Comparison of ENCODE assay signal across 17 cellular contexts in the genomic region with DNA sequence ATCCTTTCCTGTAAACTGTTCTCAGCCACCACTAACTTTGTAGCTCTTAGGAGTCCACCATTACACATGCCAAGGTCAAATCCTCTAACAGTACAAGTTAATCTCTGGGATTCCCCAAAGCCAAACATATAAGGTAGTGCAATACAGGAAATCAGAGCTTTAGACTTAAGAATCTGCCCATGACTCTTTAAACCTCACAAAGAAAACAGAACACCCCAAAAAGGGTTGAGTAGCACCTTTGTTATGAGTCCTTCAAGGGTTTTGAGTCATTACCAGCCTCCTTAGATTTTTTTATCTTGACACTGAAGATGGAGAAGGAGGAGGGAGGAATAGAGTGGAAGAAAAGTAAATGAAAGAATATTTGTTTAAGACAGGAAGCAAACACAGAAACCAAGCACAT.
DNase-seq lines count a peak whose midpoint lies in the region; ATAC-seq, FAIRE-seq and TF ChIP-seq lines count a peak whose summit lies in the region.
"Had no signal": no experiment of that assay in that cellular context is flagged by ENCODE, and none has a peak within 500 bp of the region (broad histone marks: within the 10 kb centered on the region; RNA-seq: fewer than 3 reads in every experiment).

No MANE protein-coding gene starts in this region.

- intact Hi-C loops in kidney (cut with DNase I) = no loop called here

- no peak overlapping the region for H3K4ac ChIP-seq in mesenchymal stem cell (ENCODE audit: low read depth in 1 of 2, low read length in 2 of 2)

- H3K9me3 ChIP-seq in mesenchymal stem cell (ENCODE audit: control insufficient read depth, low read length) (no peaks in the 10 kb centered on the region), kidney (ENCODE audit: control insufficient read depth in 1 of 2, low read length in 2 of 2) (no peaks in the 10 kb centered on the region)
- H3K9me3 ChIP-seq: A549 had no signal

- no peak overlapping the region for H2BK12ac ChIP-seq in mesenchymal stem cell (ENCODE audit: low read length in 2 of 2)

- H3K18ac ChIP-seq in mesenchymal stem cell (ENCODE audit: low read depth in 1 of 2, low read length in 2 of 2) = no peak overlapping the region

- H3K23ac ChIP-seq in mesenchymal stem cell (ENCODE audit: low read length in 2 of 2) = no peak overlapping the region

- no peak overlapping the region for H4K91ac ChIP-seq in mesenchymal stem cell (ENCODE audit: low read length)

- H2AFZ ChIP-seq in mesenchymal stem cell (ENCODE audit: low read depth, low read length) = no peak overlapping the region
- H2AFZ ChIP-seq: GM23248 had no signal

- no peak overlapping the region for H2BK5ac ChIP-seq in mesenchymal stem cell (ENCODE audit: low read depth, low read length, poor library complexity, severe bottlenecking)

- no peak overlapping the region for H2BK15ac ChIP-seq in mesenchymal stem cell (ENCODE audit: low read depth, poor library complexity, severe bottlenecking)

- peak; percentile 0 for DNase-seq in ELR (ENCODE audit: low read depth)
- DNase-seq in RCC 7860 (ENCODE audit: low spot score) = peak; percentile 40
- peak; percentile 22 for DNase-seq in bronchial epithelial cell (ENCODE audit: low read depth)
- DNase-seq in mesenchymal stem cell = peak; percentile 17
- no peak for DNase-seq in kidney
- DNase-seq: CD8-positive, alpha-beta T cell; COR-L47; DMS153; DND-41; GF-D8 had no signal

- H3K27me3 ChIP-seq in bronchial epithelial cell (ENCODE audit: control insufficient read depth, insufficient read depth, low read length) (no peaks in the 10 kb centered on the region), mesenchymal stem cell (ENCODE audit: control insufficient read depth in 1 of 2, insufficient read depth in 1 of 2, low read length in 2 of 2) (no peaks in the 10 kb centered on the region)

- H3K36me3 ChIP-seq in bronchial epithelial cell (ENCODE audit: control insufficient read depth, insufficient read depth, low read length) (no peaks in the 10 kb centered on the region), mesenchymal stem cell (ENCODE audit: control insufficient read depth in 1 of 2, insufficient read depth in 2 of 2, low read depth in 1 of 2, low read length in 2 of 2) (no peaks in the 10 kb centered on the region), kidney (ENCODE audit: control insufficient read depth in 1 of 2, insufficient read depth in 2 of 2, low read length in 2 of 2) (no peaks in the 10 kb centered on the region)

- ATAC-seq in HG03457 (IDR thresholded peaks at IDR 0.05; ENCODE audit: unreplicated experiment) (no peak), HG02642 (IDR thresholded peaks at IDR 0.05; ENCODE audit: poor library complexity, unreplicated experiment) (no peak)
- ATAC-seq: A549; CD8-positive, alpha-beta T cell; HCT116; HepG2 had no signal

- TF ChIP-seq CTCF in bronchial epithelial cell (IDR thresholded peaks at IDR 0.05; ENCODE audit: insufficient read depth, low read length, severe bottlenecking) = no peak
- TF ChIP-seq CTCF in kidney (IDR thresholded peaks at IDR 0.05; ENCODE audit: borderline replicate concordance, extremely low read depth, insufficient read depth) = no peak

- H2BK120ac ChIP-seq in mesenchymal stem cell (ENCODE audit: low read depth, low read length) = no peak overlapping the region

- H3K27ac ChIP-seq in mesenchymal stem cell (ENCODE audit: low read length, poor library complexity, severe bottlenecking) (peak overlapping the region; percentile 62), kidney (ENCODE audit: low read depth in 2 of 2, low read length in 2 of 2) (no peak overlapping the region)
- H3K27ac ChIP-seq: A549, GM23248 had no signal

- no peak overlapping the region for H3K4me2 ChIP-seq in mesenchymal stem cell (ENCODE audit: low read length, poor library complexity, severe bottlenecking)
- H3K4me2 ChIP-seq: A549 had no signal

- H3K9ac ChIP-seq in mesenchymal stem cell (ENCODE audit: low read length) (no peak overlapping the region), kidney (ENCODE audit: low read length in 2 of 2) (no peak overlapping the region)
- H3K9ac ChIP-seq: GM23248 had no signal

- no peak overlapping the region for H2AK5ac ChIP-seq in mesenchymal stem cell (ENCODE audit: low read length, severe bottlenecking)

- H3K4me1 ChIP-seq in mesenchymal stem cell (ENCODE audit: control insufficient read depth, insufficient read depth, low read depth, low read length) (no peaks in the 10 kb centered on the region), kidney (ENCODE audit: control insufficient read depth in 1 of 2, insufficient read depth in 1 of 2, low read depth in 1 of 2, low read length in 2 of 2) (no peaks in the 10 kb centered on the region)
- H3K4me1 ChIP-seq: A549 had no signal

- no peak overlapping the region for H4K8ac ChIP-seq in mesenchymal stem cell (ENCODE audit: low read length)

- no peak overlapping the region for H3K4me3 ChIP-seq in bronchial epithelial cell (ENCODE audit: low read depth, low read length)
- H3K4me3 ChIP-seq in mesenchymal stem cell (ENCODE audit: insufficient read depth in 1 of 2, low read depth in 1 of 2, low read length in 2 of 2) = no peak overlapping the region
- no peak overlapping the region for H3K4me3 ChIP-seq in kidney (ENCODE audit: low read length in 2 of 2)
- H3K4me3 ChIP-seq: A549, GM23248 had no signal

- FAIRE-seq in RCC 7860 (lab: Jason Lieb, UNC) = no peak
- FAIRE-seq in bronchial epithelial cell (lab: Jason Lieb, UNC) = no peak
- FAIRE-seq in kidney (lab: Jason Lieb, UNC) = no peak
- FAIRE-seq: D721Med, HepG2 had no signal

- no peak overlapping the region for H3K14ac ChIP-seq in mesenchymal stem cell (ENCODE audit: low read length in 2 of 2)

- no peaks in the 10 kb centered on the region for H3K79me1 ChIP-seq in mesenchymal stem cell (replicated peaks; ENCODE audit: low read length, poor library complexity, severe bottlenecking)
